ENCODE assay signal across 8 cellular contexts in the genomic region with DNA sequence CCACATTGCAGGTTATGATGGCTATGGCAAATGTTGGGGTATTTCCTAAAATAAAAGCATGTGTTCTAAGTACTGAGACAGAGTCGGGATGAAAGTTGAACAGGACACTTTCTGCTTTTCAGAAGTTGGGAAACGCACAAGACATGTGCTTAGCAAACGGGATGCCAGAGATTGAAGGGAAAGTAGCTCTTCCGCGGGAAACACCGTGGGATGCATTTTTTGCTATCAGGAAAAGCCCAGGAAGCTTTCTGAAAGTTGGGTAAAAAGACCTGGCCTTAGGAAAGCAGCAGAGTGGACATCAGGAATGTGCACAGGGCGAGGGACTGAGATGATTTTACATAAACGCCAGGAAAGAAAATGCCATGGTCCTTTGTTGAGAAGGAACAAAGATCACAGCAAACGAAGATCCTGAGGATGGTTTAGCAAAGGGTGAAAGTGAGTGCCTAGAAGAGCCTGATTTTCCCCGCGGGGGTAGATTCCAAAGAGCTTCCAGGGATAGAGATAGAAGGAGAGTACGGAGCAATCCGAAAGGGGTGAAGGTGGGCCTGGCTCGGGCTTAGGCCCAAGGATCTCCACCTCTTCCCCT. TPM values are rescaled to one million over a fixed set of nuclear protein-coding genes. Genes with fewer than 3 reads are reported as not detected.
DNase-seq lines count a peak whose midpoint lies in the region; ATAC-seq and TF ChIP-seq lines count a peak whose summit lies in the region.

No MANE protein-coding gene starts in this region.

- H4K20me1 ChIP-seq in SK-N-SH (ENCODE audit: insufficient read depth) = no peaks in the 10 kb centered on the region

- peaks cover 18% of the 10 kb centered on the region for H3K4me1 Mint-ChIP-seq in activated CD8-positive, alpha-beta T cell treated with anti-CD3 and anti-CD28 coated beads for 36 hours (ENCODE audit: low read depth)

- WGBS in SK-N-SH (ENCODE audit: low lambda C conversion rate) = 3% methylated on average over 12 of the region's 14 CpGs

- no peaks in the 10 kb centered on the region for H3K9me3 Mint-ChIP-seq in activated CD8-positive, alpha-beta T cell treated with anti-CD3 and anti-CD28 coated beads for 36 hours

- no peak for TF ChIP-seq EP300 in SK-N-SH (IDR thresholded peaks at IDR 0.05; ENCODE audit: borderline replicate concordance in 1 of 2, low read depth in 1 of 2, low read length in 1 of 2)

- POLR2A ChIA-PET in SK-N-SH (lab: Yijun Ruan, JAX) = interaction anchor here (1.5 kb wide), 1 partner anchor 252 kb away, joined by 4 read pairs; the partner anchor contains the start of genes CCDC51 and TMA7
- POLR2A ChIA-PET in activated CD8-positive, alpha-beta T cell treated with anti-CD3 and anti-CD28 coated beads for 36 hours (lab: Charles Lee) = interaction anchor here (0.7 to 2.6 kb wide), 10 partner anchors 9 to 362 kb away, joined by 3 to 17 read pairs (median 5); partner anchors contain the start of genes NME6 and ZNF589

- intact Hi-C loops in activated CD8-positive, alpha-beta T cell treated with anti-CD3 and anti-CD28 coated beads for 36 hours (cut with micrococcal nuclease) = no loop called here
- intact Hi-C loops in posterior cingulate gyrus (cut with DNase I) = no loop called here

- peak overlapping the region; percentile 97 for H3K4me3 Mint-ChIP-seq in activated CD8-positive, alpha-beta T cell treated with anti-CD3 and anti-CD28 coated beads for 36 hours

- H3K27me3 ChIP-seq in SK-N-SH (ENCODE audit: insufficient read depth) (no peaks in the 10 kb centered on the region), iPS-18a (ENCODE audit: control insufficient read depth, insufficient read depth, low read length) (no peaks in the 10 kb centered on the region)

- H3K36me3 ChIP-seq in SK-N-SH (replicated peaks in 1 of 2; ENCODE audit: control insufficient read depth in 1 of 2, insufficient read depth in 2 of 2, low read length in 1 of 2) (peaks cover 25 to 35% of the 10 kb centered on the region in 2 experiments), iPS-18a (ENCODE audit: control insufficient read depth, low read depth, low read length) (peaks cover 41% of the 10 kb centered on the region)

- no peaks in the 10 kb centered on the region for H3K9me2 ChIP-seq in SK-N-SH

- H3K4me2 ChIP-seq in SK-N-SH = peak overlapping the region; percentile 95

- peak overlapping the region; percentile 84 for H3K27ac Mint-ChIP-seq in activated CD8-positive, alpha-beta T cell treated with anti-CD3 and anti-CD28 coated beads for 36 hours

- CTCF ChIA-PET in SK-N-SH (lab: Yijun Ruan, JAX) = interaction anchor here (0.6 to 3.1 kb wide), 6 partner anchors 12 to 349 kb away, joined by 3 to 18 read pairs (median 4); no protein-coding TSS in a partner anchor
- CTCF ChIA-PET in activated CD8-positive, alpha-beta T cell treated with anti-CD3 and anti-CD28 coated beads for 36 hours (lab: Charles Lee) = interaction anchor here (1.0 kb wide), 1 partner anchor 249 kb away, joined by 4 read pairs; no protein-coding TSS in a partner anchor

- peaks cover 8% of the 10 kb centered on the region for H3K27me3 Mint-ChIP-seq in activated CD8-positive, alpha-beta T cell treated with anti-CD3 and anti-CD28 coated beads for 36 hours

- peaks cover 55% of the 10 kb centered on the region for H3K36me3 Mint-ChIP-seq in activated CD8-positive, alpha-beta T cell treated with anti-CD3 and anti-CD28 coated beads for 36 hours (ENCODE audit: low read depth)

- H3K9me3 ChIP-seq in SK-N-SH = no peaks in the 10 kb centered on the region
- H3K9me3 ChIP-seq in iPS-18a (ENCODE audit: control insufficient read depth, low read depth, low read length) = no peaks in the 10 kb centered on the region

- peak overlapping the region; percentile 81 for H2AFZ ChIP-seq in SK-N-SH (ENCODE audit: low read depth)

- DNase-seq in SK-N-SH (no peak), stromal cell of bone marrow (ENCODE audit: low read depth) (peak; percentile 2), posterior cingulate gyrus (no peak), SHP77 (lab: John Stamatoyannopoulos, UW) (no peak)
- DNase-seq in activated CD8-positive, alpha-beta T cell treated with anti-CD3 and anti-CD28 coated beads for 36 hours = no peak

- H3K4me3 ChIP-seq in SK-N-SH (ENCODE audit: low read depth in 2 of 2, low read length in 1 of 2) = peak overlapping the region; percentile 75 to 91
- H3K4me3 ChIP-seq in iPS-18a (ENCODE audit: low read length) = peak overlapping the region; percentile 94

- H3K27ac ChIP-seq in SK-N-SH (ENCODE audit: low read depth in 2 of 2, low read length in 1 of 2) (peak overlapping the region; percentile 48 to 63), iPS-18a (ENCODE audit: low read length) (no peak overlapping the region)

- no peak for TF ChIP-seq CTCF in SK-N-SH (IDR thresholded peaks at IDR 0.05)
- no peak for TF ChIP-seq CTCF in activated CD8-positive, alpha-beta T cell treated with anti-CD3 and anti-CD28 coated beads for 36 hours (IDR thresholded peaks at IDR 0.05)

- peaks cover 28% of the 10 kb centered on the region for H3K79me2 ChIP-seq in SK-N-SH (ENCODE audit: insufficient read depth)

- H3K9ac ChIP-seq in SK-N-SH (peak overlapping the region; percentile 86), iPS-18a (ENCODE audit: low read length) (peak overlapping the region; percentile 95)

- H3K4me1 ChIP-seq in SK-N-SH (ENCODE audit: control insufficient read depth in 1 of 2, insufficient read depth in 2 of 2, low read depth in 1 of 2, low read length in 1 of 2) (peaks cover 0 to 12% of the 10 kb centered on the region in 2 experiments; a peak in 1 of 4 replicates), iPS-18a (ENCODE audit: control insufficient read depth, low read depth, low read length) (peaks cover 15% of the 10 kb centered on the region)

- ATAC-seq in SK-N-SH treated with all-trans-retinoic acid at 6 μM for 48 hours = no peak
- no peak for ATAC-seq in activated CD8-positive, alpha-beta T cell treated with anti-CD3 and anti-CD28 coated beads for 36 hours
- no peak for ATAC-seq in GM21619 (IDR thresholded peaks at IDR 0.05; ENCODE audit: unreplicated experiment)

- no peaks in the 10 kb centered on the region for H3F3A ChIP-seq in SK-N-SH (replicated peaks; ENCODE audit: insufficient read depth)

- no peak for TF ChIP-seq RAD21 in SK-N-SH (IDR thresholded peaks at IDR 0.05; ENCODE audit: low read length)

TF ChIP-seq in SK-N-SH, 30 proteins besides CTCF, POLR2A, EP300 and RAD21 (continues in another document):
- no peak for TF ChIP-seq TCF12 (IDR thresholded peaks at IDR 0.05)
- TF ChIP-seq RXRA (IDR thresholded peaks at IDR 0.05; ENCODE audit: borderline replicate concordance, low read depth) = no peak
- TF ChIP-seq MXI1 (IDR thresholded peaks at IDR 0.05; ENCODE audit: low read depth, low read length) = no peak; the same call in 1 of the 2 replicates
- TF ChIP-seq, protein P1, sequence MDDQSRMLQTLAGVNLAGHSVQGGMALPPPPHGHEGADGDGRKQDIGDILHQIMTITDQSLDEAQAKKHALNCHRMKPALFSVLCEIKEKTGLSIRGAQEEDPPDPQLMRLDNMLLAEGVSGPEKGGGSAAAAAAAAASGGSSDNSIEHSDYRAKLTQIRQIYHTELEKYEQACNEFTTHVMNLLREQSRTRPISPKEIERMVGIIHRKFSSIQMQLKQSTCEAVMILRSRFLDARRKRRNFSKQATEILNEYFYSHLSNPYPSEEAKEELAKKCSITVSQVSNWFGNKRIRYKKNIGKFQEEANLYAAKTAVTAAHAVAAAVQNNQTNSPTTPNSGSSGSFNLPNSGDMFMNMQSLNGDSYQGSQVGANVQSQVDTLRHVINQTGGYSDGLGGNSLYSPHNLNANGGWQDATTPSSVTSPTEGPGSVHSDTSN (IDR thresholded peaks at IDR 0.05) = no peak
- no peak for TF ChIP-seq SIN3A (IDR thresholded peaks at IDR 0.05; ENCODE audit: borderline replicate concordance, low read depth, low read length)

TF ChIP-seq in SK-N-SH treated with all-trans-retinoic acid at 6 μM for 48 hours, 23 proteins besides CTCF, POLR2A, EP300 and RAD21 (continues in another document):
- TF ChIP-seq ZFP30 (CRISPR knock-in tag; IDR thresholded peaks at IDR 0.05) (no peak), PPARA (CRISPR knock-in tag; IDR thresholded peaks at IDR 0.05; ENCODE audit: borderline replicate concordance) (no peak), TCF4 (CRISPR knock-in tag; IDR thresholded peaks at IDR 0.05; ENCODE audit: borderline replicate concordance) (no peak), ISL1 (CRISPR knock-in tag; IDR thresholded peaks at IDR 0.05) (no peak), ZNF70 (CRISPR knock-in tag; IDR thresholded peaks at IDR 0.05) (no peak), BACH2 (CRISPR knock-in tag; IDR thresholded peaks at IDR 0.05; ENCODE audit: borderline replicate concordance) (no peak), TOX (CRISPR knock-in tag; IDR thresholded peaks at IDR 0.05; ENCODE audit: borderline replicate concordance) (no peak), GLIS3 (CRISPR knock-in tag; IDR thresholded peaks at IDR 0.05) (no peak), ARNTL (CRISPR knock-in tag; IDR thresholded peaks at IDR 0.05; ENCODE audit: borderline replicate concordance, low read depth) (no peak), SNAI2 (CRISPR knock-in tag; IDR thresholded peaks at IDR 0.05) (no peak)
- TF ChIP-seq, protein P2, sequence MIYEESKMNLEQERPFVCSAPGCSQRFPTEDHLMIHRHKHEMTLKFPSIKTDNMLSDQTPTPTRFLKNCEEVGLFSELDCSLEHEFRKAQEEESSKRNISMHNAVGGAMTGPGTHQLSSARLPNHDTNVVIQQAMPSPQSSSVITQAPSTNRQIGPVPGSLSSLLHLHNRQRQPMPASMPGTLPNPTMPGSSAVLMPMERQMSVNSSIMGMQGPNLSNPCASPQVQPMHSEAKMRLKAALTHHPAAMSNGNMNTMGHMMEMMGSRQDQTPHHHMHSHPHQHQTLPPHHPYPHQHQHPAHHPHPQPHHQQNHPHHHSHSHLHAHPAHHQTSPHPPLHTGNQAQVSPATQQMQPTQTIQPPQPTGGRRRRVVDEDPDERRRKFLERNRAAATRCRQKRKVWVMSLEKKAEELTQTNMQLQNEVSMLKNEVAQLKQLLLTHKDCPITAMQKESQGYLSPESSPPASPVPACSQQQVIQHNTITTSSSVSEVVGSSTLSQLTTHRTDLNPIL (CRISPR knock-in tag; IDR thresholded peaks at IDR 0.05; ENCODE audit: low read depth) = no peak

RNA-seq across cellular contexts. Expression of gene CDC25A, which starts 1.1 kb away (rescaled TPM):
- 3.3 and 3.8 TPM in 2 replicates for polyA plus RNA-seq in SK-N-SH (2012; rRNA removed)
- 2.9 and 3.6 TPM in 2 replicates for polyA plus RNA-seq in SK-N-SH (2012; cell fraction: cytosol; rRNA removed)
- polyA plus RNA-seq in SK-N-SH (2012; cell fraction: nucleus; rRNA removed) = 3.5 and 3.9 TPM in 2 replicates
- 10 to 100 TPM; 34.1 to 38.4 TPM for total RNA-seq in activated CD8-positive, alpha-beta T cell treated with anti-CD3 and anti-CD28 coated beads for 36 hours

RNA-seq across cellular contexts. Expression of gene CAMP, which starts 36.2 kb away (rescaled TPM):
- not detected in 2 replicates for polyA plus RNA-seq in SK-N-SH (2012; rRNA removed)
- polyA plus RNA-seq in SK-N-SH (2012; cell fraction: cytosol; rRNA removed) = not detected in 2 replicates
- not detected in 2 replicates for polyA plus RNA-seq in SK-N-SH (2012; cell fraction: nucleus; rRNA removed)
- total RNA-seq in activated CD8-positive, alpha-beta T cell treated with anti-CD3 and anti-CD28 coated beads for 36 hours = not detected

RNA-seq across cellular contexts. Expression of gene ZNF589, which starts 53.8 kb away (rescaled TPM):
- polyA plus RNA-seq in SK-N-SH (2012; rRNA removed) = 4.4 and 8.0 TPM in 2 replicates
- polyA plus RNA-seq in SK-N-SH (2012; cell fraction: cytosol; rRNA removed) = 3.5 and 3.8 TPM in 2 replicates
- 29.3 and 36.3 TPM in 2 replicates for polyA plus RNA-seq in SK-N-SH (2012; cell fraction: nucleus; rRNA removed)
- 10 to 100 TPM; 30.4 to 32.8 TPM for total RNA-seq in activated CD8-positive, alpha-beta T cell treated with anti-CD3 and anti-CD28 coated beads for 36 hours
